In genomic region chr2:135055182-135055786, GRCh38 we compare ENCODE assay signal across 13 cellular contexts. TPM values are rescaled to one million over a fixed set of nuclear protein-coding genes. Genes with fewer than 3 reads are reported as not detected.
DNase-seq lines count a peak whose midpoint lies in the region; ATAC-seq lines count a peak whose summit lies in the region.
"Had no signal": no experiment of that assay in that cellular context is flagged by ENCODE, and none has a peak within 500 bp of the region (broad histone marks: within the 10 kb centered on the region; RNA-seq: fewer than 3 reads in every experiment).

No MANE protein-coding gene starts in this region.

- H3K4me1 ChIP-seq in adipocyte (ENCODE audit: control insufficient read depth, insufficient read depth, low read length) = peaks cover 25% of the 10 kb centered on the region

- H3K9ac ChIP-seq in adipocyte (ENCODE audit: low read length) = peak overlapping the region; percentile 19

- no peaks in the 10 kb centered on the region for H3K27me3 Mint-ChIP-seq in T-helper 17 cell

- no peak overlapping the region for H3K27ac Mint-ChIP-seq in T-helper 17 cell

- H3K36me3 Mint-ChIP-seq in T-helper 17 cell (ENCODE audit: low read depth) = peaks cover 7% of the 10 kb centered on the region

- H3K9me3 ChIP-seq in adipocyte (ENCODE audit: control insufficient read depth, low read length) = no peaks in the 10 kb centered on the region
- no peaks in the 10 kb centered on the region for H3K9me3 ChIP-seq in T-helper 17 cell (ENCODE audit: control insufficient read depth, low read length, poor library complexity, severe bottlenecking)
- H3K9me3 ChIP-seq: upper lobe of left lung had no signal

- DNase-seq in AG08395 (ENCODE audit: low spot score) (peak; percentile 50), HCEC 1CT (peak; percentile 84), adipocyte (ENCODE audit: low read depth) (peak; percentile 80), iris pigment epithelial cell (ENCODE audit: low read depth) (peak; percentile 85), left lobe of liver (ENCODE audit: low spot score) (no peak), T-helper 17 cell (no peak), SHP77 (lab: John Stamatoyannopoulos, UW) (no peak), Kasumi-1 (lab: John Stamatoyannopoulos, UW) (no peak)
- DNase-seq: H9 had no signal

- no peak overlapping the region for H3K4me3 Mint-ChIP-seq in T-helper 17 cell
- H3K4me3 Mint-ChIP-seq: H9 had no signal

- H3K36me3 ChIP-seq in adipocyte (ENCODE audit: control insufficient read depth, insufficient read depth, low read length, severe bottlenecking) = peaks cover 24% of the 10 kb centered on the region

- no peaks in the 10 kb centered on the region for H3K27me3 ChIP-seq in adipocyte (replicated peaks; ENCODE audit: control insufficient read depth, insufficient read depth, low read length)
- H3K27me3 ChIP-seq: upper lobe of left lung had no signal

- H3K4me1 Mint-ChIP-seq in T-helper 17 cell = peaks cover 40% of the 10 kb centered on the region

- peak overlapping the region; percentile 100 for H3K4me3 ChIP-seq in adipocyte (ENCODE audit: low read length)
- H3K4me3 ChIP-seq: lung, upper lobe of left lung had no signal

- no peak for ATAC-seq in left lobe of liver
- ATAC-seq in T-helper 17 cell = no peak

RNA-seq across cellular contexts. Expression of gene RAB3GAP1, which starts 3.2 kb away (rescaled TPM):
- 13.1 TPM for total RNA-seq in left lobe of liver
- total RNA-seq in T-helper 17 cell = 10 to 100 TPM; 32.8 to 43.8 TPM

RNA-seq across cellular contexts. Expression of gene MAP3K19, which starts 8.0 kb away (rescaled TPM):
- total RNA-seq in left lobe of liver (not detected), T-helper 17 cell (not detected)
- total RNA-seq: epithelial cell of proximal tubule, H9, SK-MEL-5 had no signal

Comparison
In these comparisons a context has a peak if more than half of its experiments do, and no peak if none do; other contexts are left out.
1. DNase-seq: peak in AG08395 (single experiment), HCEC 1CT (single experiment), adipocyte (single experiment) and iris pigment epithelial cell (single experiment); none in left lobe of liver (single experiment), T-helper 17 cell (0 of 3), SHP77 (0 of 2) and Kasumi-1 (0 of 2).